ENCODE assay signal across 1 cellular context in the genomic region with DNA sequence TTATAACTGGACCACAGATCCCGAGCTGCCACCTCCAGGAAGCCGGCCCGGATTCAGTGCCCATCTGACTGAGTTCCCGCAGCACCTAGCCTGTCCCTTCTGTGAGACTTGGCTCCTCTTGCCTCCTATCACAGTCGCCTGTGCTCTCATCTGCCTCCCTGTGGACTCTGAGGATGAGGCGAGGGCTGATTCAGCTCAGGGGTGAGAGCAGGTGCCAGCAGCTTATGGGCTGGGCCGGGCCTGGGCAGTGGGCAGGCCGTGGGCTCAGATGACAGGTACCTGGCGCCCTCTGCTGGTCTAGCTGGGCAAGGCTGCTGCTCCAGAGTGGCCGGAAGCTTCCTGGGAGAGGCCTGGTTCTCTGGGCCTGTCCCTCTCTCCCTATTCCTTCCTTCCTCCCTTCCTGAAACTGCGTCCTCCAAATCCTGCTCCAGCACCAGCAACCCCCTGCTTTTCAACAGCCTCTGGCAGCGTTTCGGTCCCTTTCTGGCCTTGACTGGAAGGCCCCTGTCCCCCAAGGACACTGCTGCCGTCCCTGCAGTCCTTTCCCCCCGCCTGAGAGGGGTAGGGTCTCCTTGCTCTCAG.
TF ChIP-seq lines count a peak whose summit lies in the region.

No MANE protein-coding gene starts in this region.

TF ChIP-seq in K562, 482 proteins besides CTCF, POLR2A, EP300 and RAD21 (continued from another document and continues in another):
- TF ChIP-seq, protein P1, sequence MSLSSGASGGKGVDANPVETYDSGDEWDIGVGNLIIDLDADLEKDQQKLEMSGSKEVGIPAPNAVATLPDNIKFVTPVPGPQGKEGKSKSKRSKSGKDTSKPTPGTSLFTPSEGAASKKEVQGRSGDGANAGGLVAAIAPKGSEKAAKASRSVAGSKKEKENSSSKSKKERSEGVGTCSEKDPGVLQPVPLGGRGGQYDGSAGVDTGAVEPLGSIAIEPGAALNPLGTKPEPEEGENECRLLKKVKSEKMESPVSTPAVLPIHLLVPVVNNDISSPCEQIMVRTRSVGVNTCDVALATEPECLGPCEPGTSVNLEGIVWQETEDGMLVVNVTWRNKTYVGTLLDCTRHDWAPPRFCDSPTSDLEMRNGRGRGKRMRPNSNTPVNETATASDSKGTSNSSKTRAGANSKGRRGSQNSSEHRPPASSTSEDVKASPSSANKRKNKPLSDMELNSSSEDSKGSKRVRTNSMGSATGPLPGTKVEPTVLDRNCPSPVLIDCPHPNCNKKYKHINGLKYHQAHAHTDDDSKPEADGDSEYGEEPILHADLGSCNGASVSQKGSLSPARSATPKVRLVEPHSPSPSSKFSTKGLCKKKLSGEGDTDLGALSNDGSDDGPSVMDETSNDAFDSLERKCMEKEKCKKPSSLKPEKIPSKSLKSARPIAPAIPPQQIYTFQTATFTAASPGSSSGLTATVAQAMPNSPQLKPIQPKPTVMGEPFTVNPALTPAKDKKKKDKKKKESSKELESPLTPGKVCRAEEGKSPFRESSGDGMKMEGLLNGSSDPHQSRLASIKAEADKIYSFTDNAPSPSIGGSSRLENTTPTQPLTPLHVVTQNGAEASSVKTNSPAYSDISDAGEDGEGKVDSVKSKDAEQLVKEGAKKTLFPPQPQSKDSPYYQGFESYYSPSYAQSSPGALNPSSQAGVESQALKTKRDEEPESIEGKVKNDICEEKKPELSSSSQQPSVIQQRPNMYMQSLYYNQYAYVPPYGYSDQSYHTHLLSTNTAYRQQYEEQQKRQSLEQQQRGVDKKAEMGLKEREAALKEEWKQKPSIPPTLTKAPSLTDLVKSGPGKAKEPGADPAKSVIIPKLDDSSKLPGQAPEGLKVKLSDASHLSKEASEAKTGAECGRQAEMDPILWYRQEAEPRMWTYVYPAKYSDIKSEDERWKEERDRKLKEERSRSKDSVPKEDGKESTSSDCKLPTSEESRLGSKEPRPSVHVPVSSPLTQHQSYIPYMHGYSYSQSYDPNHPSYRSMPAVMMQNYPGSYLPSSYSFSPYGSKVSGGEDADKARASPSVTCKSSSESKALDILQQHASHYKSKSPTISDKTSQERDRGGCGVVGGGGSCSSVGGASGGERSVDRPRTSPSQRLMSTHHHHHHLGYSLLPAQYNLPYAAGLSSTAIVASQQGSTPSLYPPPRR (CRISPR knock-in tag; IDR thresholded peaks at IDR 0.05; ENCODE audit: borderline replicate concordance), result no peak
- TF ChIP-seq TAL1 (IDR thresholded peaks at IDR 0.05), result no peak
- no peak; the same call in 1 of the 2 replicates for TF ChIP-seq NFRKB (IDR thresholded peaks at IDR 0.05; ENCODE audit: low read depth)
- no peak for TF ChIP-seq ZNF12 (CRISPR knock-in tag; IDR thresholded peaks at IDR 0.05)
- TF ChIP-seq CHCHD3 (CRISPR knock-in tag; IDR thresholded peaks at IDR 0.05), result no peak
- TF ChIP-seq FOXM1 (IDR thresholded peaks at IDR 0.05; ENCODE audit: low read depth), result no peak
- TF ChIP-seq FOXM1 (CRISPR knock-in tag; IDR thresholded peaks at IDR 0.05; ENCODE audit: low read depth), result no peak
- TF ChIP-seq EHMT2 (IDR thresholded peaks at IDR 0.05), result no peak
- TF ChIP-seq ETV5 (CRISPR knock-in tag; IDR thresholded peaks at IDR 0.05; ENCODE audit: low read depth), result peak; percentile 86
- no peak for TF ChIP-seq ELK3 (CRISPR knock-in tag; IDR thresholded peaks at IDR 0.05)
- TF ChIP-seq HNRNPL (IDR thresholded peaks at IDR 0.05; ENCODE audit: low read depth, low read length), result peak; percentile 74; the same call in 1 of the 2 replicates
- no peak for TF ChIP-seq ZNF282 (CRISPR knock-in tag; IDR thresholded peaks at IDR 0.05)
- peak; percentile 73 for TF ChIP-seq SMC3 (conservative IDR thresholded peaks at IDR 0.05; ENCODE audit: insufficient read depth, low read depth, low read length)
- TF ChIP-seq, protein P2, sequence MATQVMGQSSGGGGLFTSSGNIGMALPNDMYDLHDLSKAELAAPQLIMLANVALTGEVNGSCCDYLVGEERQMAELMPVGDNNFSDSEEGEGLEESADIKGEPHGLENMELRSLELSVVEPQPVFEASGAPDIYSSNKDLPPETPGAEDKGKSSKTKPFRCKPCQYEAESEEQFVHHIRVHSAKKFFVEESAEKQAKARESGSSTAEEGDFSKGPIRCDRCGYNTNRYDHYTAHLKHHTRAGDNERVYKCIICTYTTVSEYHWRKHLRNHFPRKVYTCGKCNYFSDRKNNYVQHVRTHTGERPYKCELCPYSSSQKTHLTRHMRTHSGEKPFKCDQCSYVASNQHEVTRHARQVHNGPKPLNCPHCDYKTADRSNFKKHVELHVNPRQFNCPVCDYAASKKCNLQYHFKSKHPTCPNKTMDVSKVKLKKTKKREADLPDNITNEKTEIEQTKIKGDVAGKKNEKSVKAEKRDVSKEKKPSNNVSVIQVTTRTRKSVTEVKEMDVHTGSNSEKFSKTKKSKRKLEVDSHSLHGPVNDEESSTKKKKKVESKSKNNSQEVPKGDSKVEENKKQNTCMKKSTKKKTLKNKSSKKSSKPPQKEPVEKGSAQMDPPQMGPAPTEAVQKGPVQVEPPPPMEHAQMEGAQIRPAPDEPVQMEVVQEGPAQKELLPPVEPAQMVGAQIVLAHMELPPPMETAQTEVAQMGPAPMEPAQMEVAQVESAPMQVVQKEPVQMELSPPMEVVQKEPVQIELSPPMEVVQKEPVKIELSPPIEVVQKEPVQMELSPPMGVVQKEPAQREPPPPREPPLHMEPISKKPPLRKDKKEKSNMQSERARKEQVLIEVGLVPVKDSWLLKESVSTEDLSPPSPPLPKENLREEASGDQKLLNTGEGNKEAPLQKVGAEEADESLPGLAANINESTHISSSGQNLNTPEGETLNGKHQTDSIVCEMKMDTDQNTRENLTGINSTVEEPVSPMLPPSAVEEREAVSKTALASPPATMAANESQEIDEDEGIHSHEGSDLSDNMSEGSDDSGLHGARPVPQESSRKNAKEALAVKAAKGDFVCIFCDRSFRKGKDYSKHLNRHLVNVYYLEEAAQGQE (CRISPR knock-in tag; IDR thresholded peaks at IDR 0.05; ENCODE audit: low read depth), result 0 out of 2 replicates have a peak, but pooled peaks have one; percentile 28
- TF ChIP-seq DACH1 (IDR thresholded peaks at IDR 0.05; ENCODE audit: partially characterized antibody), result no peak
- TF ChIP-seq HEY1 (CRISPR knock-in tag; IDR thresholded peaks at IDR 0.05; ENCODE audit: borderline replicate concordance), result no peak
- no peak for TF ChIP-seq BRF2 (IDR thresholded peaks at IDR 0.05; ENCODE audit: borderline replicate concordance, insufficient read depth, insufficient read length)
- TF ChIP-seq TBP (optimal IDR thresholded peaks at IDR 0.05; ENCODE audit: low read depth, low read length), result no peak
- TF ChIP-seq ZNF174 (CRISPR knock-in tag; IDR thresholded peaks at IDR 0.05), result no peak
- TF ChIP-seq ZNF165 (CRISPR knock-in tag; IDR thresholded peaks at IDR 0.05; ENCODE audit: borderline replicate concordance), result no peak
- no peak for TF ChIP-seq MCM7 (IDR thresholded peaks at IDR 0.05)
- TF ChIP-seq, protein P3, sequence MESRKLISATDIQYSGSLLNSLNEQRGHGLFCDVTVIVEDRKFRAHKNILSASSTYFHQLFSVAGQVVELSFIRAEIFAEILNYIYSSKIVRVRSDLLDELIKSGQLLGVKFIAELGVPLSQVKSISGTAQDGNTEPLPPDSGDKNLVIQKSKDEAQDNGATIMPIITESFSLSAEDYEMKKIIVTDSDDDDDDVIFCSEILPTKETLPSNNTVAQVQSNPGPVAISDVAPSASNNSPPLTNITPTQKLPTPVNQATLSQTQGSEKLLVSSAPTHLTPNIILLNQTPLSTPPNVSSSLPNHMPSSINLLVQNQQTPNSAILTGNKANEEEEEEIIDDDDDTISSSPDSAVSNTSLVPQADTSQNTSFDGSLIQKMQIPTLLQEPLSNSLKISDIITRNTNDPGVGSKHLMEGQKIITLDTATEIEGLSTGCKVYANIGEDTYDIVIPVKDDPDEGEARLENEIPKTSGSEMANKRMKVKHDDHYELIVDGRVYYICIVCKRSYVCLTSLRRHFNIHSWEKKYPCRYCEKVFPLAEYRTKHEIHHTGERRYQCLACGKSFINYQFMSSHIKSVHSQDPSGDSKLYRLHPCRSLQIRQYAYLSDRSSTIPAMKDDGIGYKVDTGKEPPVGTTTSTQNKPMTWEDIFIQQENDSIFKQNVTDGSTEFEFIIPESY (CRISPR knock-in tag; IDR thresholded peaks at IDR 0.05), result no peak
- TF ChIP-seq ZC3H11A (IDR thresholded peaks at IDR 0.05; ENCODE audit: low read depth, low read length), result no peak
- TF ChIP-seq ZBTB11 (CRISPR knock-in tag; IDR thresholded peaks at IDR 0.05), result no peak
- no peak for TF ChIP-seq POLR2AphosphoS5 (IDR thresholded peaks at IDR 0.05; ENCODE audit: control insufficient read depth, insufficient read depth, low read depth, low read length)
- TF ChIP-seq TOE1 (IDR thresholded peaks at IDR 0.05; ENCODE audit: borderline replicate concordance), result 0 out of 2 replicates have a peak, but pooled peaks have one; percentile 39
- no peak for TF ChIP-seq TOE1 (CRISPR knock-in tag; IDR thresholded peaks at IDR 0.05; ENCODE audit: borderline replicate concordance, low read depth)
- TF ChIP-seq ZNF143 (CRISPR knock-in tag; IDR thresholded peaks at IDR 0.05), result no peak
- TF ChIP-seq MLLT1 (IDR thresholded peaks at IDR 0.05), result 0 out of 4 replicates have a peak, but pooled peaks of 1 of the 2 experiments have one; percentile 27
- TF ChIP-seq HDAC2 (IDR thresholded peaks at IDR 0.05), result peak; percentile 71
- TF ChIP-seq RCOR1 (IDR thresholded peaks at IDR 0.05; ENCODE audit: borderline replicate concordance in 1 of 2, low read depth in 2 of 2, low read length in 2 of 2), result no peak
- TF ChIP-seq ILF3 (IDR thresholded peaks at IDR 0.05; ENCODE audit: borderline replicate concordance), result no peak
- 0 out of 2 replicates have a peak, but pooled peaks have one; percentile 19 for TF ChIP-seq KLF16 (IDR thresholded peaks at IDR 0.05)
- no peak for TF ChIP-seq JUN (IDR thresholded peaks at IDR 0.05; ENCODE audit: borderline replicate concordance, low read depth, low read length)
- TF ChIP-seq JUN (CRISPR knock-in tag; IDR thresholded peaks at IDR 0.05; ENCODE audit: borderline replicate concordance), result no peak
- TF ChIP-seq RFX1 (IDR thresholded peaks at IDR 0.05), result no peak
- TF ChIP-seq, protein P4, sequence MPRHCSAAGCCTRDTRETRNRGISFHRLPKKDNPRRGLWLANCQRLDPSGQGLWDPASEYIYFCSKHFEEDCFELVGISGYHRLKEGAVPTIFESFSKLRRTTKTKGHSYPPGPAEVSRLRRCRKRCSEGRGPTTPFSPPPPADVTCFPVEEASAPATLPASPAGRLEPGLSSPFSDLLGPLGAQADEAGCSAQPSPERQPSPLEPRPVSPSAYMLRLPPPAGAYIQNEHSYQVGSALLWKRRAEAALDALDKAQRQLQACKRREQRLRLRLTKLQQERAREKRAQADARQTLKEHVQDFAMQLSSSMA (CRISPR knock-in tag; IDR thresholded peaks at IDR 0.05), result no peak
- TF ChIP-seq GTF2A2 (tag; IDR thresholded peaks at IDR 0.05), result no peak; the same call in 1 of the 2 replicates
- TF ChIP-seq ZNF124 (CRISPR knock-in tag; IDR thresholded peaks at IDR 0.05), result no peak
- TF ChIP-seq HDAC8 (tag; IDR thresholded peaks at IDR 0.05), result no peak
- TF ChIP-seq ARID2 (IDR thresholded peaks at IDR 0.05), result no peak
- TF ChIP-seq SMARCB1 (IDR thresholded peaks at IDR 0.05; ENCODE audit: insufficient read length, low read depth), result no peak
- TF ChIP-seq BACH1 (tag; IDR thresholded peaks at IDR 0.05), result no peak
- no peak for TF ChIP-seq SUPT5H (IDR thresholded peaks at IDR 0.05)
